In the genomic region with DNA sequence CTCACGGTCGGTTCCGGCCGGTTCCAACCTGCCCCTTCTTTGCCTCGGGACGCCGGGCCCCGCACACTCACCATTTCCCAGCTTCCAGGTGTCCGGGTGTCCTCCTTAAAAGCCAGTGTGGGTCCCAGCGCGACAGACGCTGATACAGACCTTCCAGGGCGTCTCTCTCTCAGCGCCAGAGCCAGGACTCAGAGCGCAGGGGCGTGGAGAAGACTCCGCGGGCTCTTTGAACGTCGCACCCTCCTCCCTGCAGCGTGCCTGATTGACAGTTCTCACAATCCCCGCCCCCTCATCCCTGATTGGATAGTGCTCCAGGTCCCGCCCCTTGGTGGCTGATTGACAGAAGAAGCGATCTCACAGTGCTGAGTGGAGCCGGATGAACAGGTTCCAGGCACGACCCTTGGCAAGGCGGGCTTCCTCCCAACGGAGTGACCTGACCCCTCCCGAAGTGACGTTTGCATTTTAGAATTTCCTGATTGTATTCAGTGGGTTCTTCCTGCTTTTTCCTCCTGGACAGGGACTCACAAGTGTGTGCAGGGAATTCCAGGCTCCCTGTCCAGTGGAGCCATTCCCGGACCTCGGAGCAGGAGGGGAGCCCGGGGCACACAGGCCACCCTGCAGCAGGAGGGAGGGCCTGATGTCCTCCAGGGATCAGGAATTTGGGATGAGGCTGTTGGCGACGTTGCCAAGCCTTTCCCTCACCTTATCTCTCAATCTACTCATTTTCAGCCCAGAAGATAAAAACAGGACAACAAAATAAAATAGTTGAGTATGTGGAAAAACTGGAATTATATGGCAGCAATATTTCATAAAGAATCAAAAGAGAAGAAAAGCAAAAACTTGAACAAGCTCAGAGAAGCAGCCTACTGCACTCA, we compare ENCODE assay signal across 8 cellular contexts. TPM values are rescaled to one million over a fixed set of nuclear protein-coding genes. Genes with fewer than 3 reads are reported as not detected.
DNase-seq lines count a peak whose midpoint lies in the region; ATAC-seq, FAIRE-seq and TF ChIP-seq lines count a peak whose summit lies in the region.

A gene (minus strand): TSS at position 201 of the 875 bp plus-strand sequence. CDS start 127 bp downstream, at position 74.

- H3K9me3 ChIP-seq in WERI-Rb-1 (ENCODE audit: severe bottlenecking) = no peaks in the 10 kb centered on the region

- H3K4me3 ChIP-seq in AG04449 (ENCODE audit: low read depth, low read length) (peak within 1 kb of the TSS; percentile 75), WERI-Rb-1 (ENCODE audit: low read depth, low read length) (peak within 1 kb of the TSS; percentile 91), bronchial epithelial cell (ENCODE audit: low read depth, low read length) (peak within 1 kb of the TSS; percentile 84), skin epidermis (peak within 1 kb of the TSS; percentile 65 to 99 (median 90))

- no peaks in the 10 kb centered on the region for H3K36me3 ChIP-seq in WERI-Rb-1
- H3K36me3 ChIP-seq in bronchial epithelial cell (ENCODE audit: control insufficient read depth, insufficient read depth, low read length) = no peaks in the 10 kb centered on the region

- peak within 1 kb of the TSS; percentile 80 for H3K27ac ChIP-seq in WERI-Rb-1
- H3K27ac ChIP-seq in skin epidermis = peak within 1 kb of the TSS; percentile 72 to 97 (median 88)

- H3K27me3 ChIP-seq in WERI-Rb-1 (ENCODE audit: insufficient read depth, low read depth, severe bottlenecking) = no peaks in the 10 kb centered on the region
- no peaks in the 10 kb centered on the region for H3K27me3 ChIP-seq in bronchial epithelial cell (ENCODE audit: control insufficient read depth, insufficient read depth, low read length)

- DNase-seq in AG04449 (ENCODE audit: low read depth, low spot score) (peak; percentile 79), NCI-H2171 treated with DMSO at 0.1 percent for 48 hours (lab: John Stamatoyannopoulos, UW) (peak; percentile 98), WERI-Rb-1 (peak; percentile 99), bronchial epithelial cell (ENCODE audit: low read depth) (peak; percentile 97), iPS-NIHi11 (ENCODE audit: low spot score) (peak; percentile 92)

- POLR2A ChIA-PET in AG04449 (lab: Yijun Ruan, JAX) = no interaction called here

- TF ChIP-seq CTCF in AG04449 (IDR thresholded peaks at IDR 0.05; ENCODE audit: insufficient read depth, low read length, missing control alignments) = no peak
- no peak for TF ChIP-seq CTCF in WERI-Rb-1 (IDR thresholded peaks at IDR 0.05; ENCODE audit: low read depth, low read length)
- no peak for TF ChIP-seq CTCF in bronchial epithelial cell (IDR thresholded peaks at IDR 0.05; ENCODE audit: insufficient read depth, low read length, severe bottlenecking)

- peak; percentile 68 for FAIRE-seq in bronchial epithelial cell (lab: Jason Lieb, UNC)

- ATAC-seq in GM18870 (IDR thresholded peaks at IDR 0.05; ENCODE audit: unreplicated experiment) (peak; percentile 88), HG03108 (IDR thresholded peaks at IDR 0.05; ENCODE audit: unreplicated experiment) (peak; percentile 88)

- CTCF ChIA-PET in AG04449 (lab: Yijun Ruan, JAX) = interaction anchor here (1.2 to 3.7 kb wide), 4 partner anchors 39 to 148 kb away, joined by 3 to 14 read pairs (median 7); a partner anchor contains a TSS

RNA-seq across cellular contexts. Expression of the gene that starts here (rescaled TPM):
- total RNA-seq in bronchial epithelial cell = 6.1 and 8.4 TPM in 2 replicates

Comparison
In these comparisons a context has a peak if more than half of its experiments do, and no peak if none do; other contexts are left out.
1. Peak in every context shown above with its lines: DNase-seq, ATAC-seq, H3K4me3 ChIP-seq and H3K27ac ChIP-seq.